Comparison of ENCODE assay signal across 1 cellular context in the genomic region with DNA sequence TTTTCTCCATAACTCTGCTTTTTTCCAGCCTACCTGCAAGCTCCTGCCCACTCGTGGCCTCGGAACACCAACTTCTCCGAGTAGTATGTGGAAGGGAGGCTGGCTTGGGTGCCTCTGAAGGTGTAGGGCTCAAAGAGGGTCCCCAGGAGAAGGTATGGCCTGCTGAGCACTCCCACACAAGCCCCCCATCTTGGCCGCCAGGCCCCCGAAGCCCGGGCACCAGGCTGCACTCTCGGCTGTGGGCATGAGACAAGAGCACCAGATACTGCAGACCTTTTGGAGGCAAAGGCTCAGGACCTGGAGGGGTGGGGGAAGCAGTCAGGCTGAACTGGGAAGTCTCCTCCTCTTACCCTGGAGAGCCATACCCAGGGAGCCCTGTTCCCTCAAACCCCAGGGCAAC.
TF ChIP-seq lines count a peak whose summit lies in the region.

No MANE protein-coding gene starts in this region.

TF ChIP-seq in K562, 482 proteins besides CTCF, POLR2A, EP300 and RAD21:
- no peak for TF ChIP-seq SETDB1 (IDR thresholded peaks at IDR 0.05; ENCODE audit: low read length)
- no peak for TF ChIP-seq ZNF354B (CRISPR knock-in tag; IDR thresholded peaks at IDR 0.05)
- TF ChIP-seq, protein P1, sequence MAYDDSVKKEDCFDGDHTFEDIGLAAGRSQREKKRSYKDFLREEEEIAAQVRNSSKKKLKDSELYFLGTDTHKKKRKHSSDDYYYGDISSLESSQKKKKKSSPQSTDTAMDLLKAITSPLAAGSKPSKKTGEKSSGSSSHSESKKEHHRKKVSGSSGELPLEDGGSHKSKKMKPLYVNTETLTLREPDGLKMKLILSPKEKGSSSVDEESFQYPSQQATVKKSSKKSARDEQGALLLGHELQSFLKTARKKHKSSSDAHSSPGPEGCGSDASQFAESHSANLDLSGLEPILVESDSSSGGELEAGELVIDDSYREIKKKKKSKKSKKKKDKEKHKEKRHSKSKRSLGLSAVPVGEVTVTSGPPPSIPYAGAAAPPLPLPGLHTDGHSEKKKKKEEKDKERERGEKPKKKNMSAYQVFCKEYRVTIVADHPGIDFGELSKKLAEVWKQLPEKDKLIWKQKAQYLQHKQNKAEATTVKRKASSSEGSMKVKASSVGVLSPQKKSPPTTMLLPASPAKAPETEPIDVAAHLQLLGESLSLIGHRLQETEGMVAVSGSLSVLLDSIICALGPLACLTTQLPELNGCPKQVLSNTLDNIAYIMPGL (CRISPR knock-in tag; IDR thresholded peaks at IDR 0.05) = no peak; the same call in 1 of the 2 replicates
- no peak for TF ChIP-seq KLF13 (tag; IDR thresholded peaks at IDR 0.05; ENCODE audit: borderline replicate concordance, low read depth)
- TF ChIP-seq POLR3A (IDR thresholded peaks at IDR 0.05; ENCODE audit: borderline replicate concordance, extremely low read depth, insufficient read depth, insufficient read length) = no peak
- TF ChIP-seq NCOA4 (IDR thresholded peaks at IDR 0.05; ENCODE audit: partially characterized antibody) = no peak
- TF ChIP-seq, protein P2, sequence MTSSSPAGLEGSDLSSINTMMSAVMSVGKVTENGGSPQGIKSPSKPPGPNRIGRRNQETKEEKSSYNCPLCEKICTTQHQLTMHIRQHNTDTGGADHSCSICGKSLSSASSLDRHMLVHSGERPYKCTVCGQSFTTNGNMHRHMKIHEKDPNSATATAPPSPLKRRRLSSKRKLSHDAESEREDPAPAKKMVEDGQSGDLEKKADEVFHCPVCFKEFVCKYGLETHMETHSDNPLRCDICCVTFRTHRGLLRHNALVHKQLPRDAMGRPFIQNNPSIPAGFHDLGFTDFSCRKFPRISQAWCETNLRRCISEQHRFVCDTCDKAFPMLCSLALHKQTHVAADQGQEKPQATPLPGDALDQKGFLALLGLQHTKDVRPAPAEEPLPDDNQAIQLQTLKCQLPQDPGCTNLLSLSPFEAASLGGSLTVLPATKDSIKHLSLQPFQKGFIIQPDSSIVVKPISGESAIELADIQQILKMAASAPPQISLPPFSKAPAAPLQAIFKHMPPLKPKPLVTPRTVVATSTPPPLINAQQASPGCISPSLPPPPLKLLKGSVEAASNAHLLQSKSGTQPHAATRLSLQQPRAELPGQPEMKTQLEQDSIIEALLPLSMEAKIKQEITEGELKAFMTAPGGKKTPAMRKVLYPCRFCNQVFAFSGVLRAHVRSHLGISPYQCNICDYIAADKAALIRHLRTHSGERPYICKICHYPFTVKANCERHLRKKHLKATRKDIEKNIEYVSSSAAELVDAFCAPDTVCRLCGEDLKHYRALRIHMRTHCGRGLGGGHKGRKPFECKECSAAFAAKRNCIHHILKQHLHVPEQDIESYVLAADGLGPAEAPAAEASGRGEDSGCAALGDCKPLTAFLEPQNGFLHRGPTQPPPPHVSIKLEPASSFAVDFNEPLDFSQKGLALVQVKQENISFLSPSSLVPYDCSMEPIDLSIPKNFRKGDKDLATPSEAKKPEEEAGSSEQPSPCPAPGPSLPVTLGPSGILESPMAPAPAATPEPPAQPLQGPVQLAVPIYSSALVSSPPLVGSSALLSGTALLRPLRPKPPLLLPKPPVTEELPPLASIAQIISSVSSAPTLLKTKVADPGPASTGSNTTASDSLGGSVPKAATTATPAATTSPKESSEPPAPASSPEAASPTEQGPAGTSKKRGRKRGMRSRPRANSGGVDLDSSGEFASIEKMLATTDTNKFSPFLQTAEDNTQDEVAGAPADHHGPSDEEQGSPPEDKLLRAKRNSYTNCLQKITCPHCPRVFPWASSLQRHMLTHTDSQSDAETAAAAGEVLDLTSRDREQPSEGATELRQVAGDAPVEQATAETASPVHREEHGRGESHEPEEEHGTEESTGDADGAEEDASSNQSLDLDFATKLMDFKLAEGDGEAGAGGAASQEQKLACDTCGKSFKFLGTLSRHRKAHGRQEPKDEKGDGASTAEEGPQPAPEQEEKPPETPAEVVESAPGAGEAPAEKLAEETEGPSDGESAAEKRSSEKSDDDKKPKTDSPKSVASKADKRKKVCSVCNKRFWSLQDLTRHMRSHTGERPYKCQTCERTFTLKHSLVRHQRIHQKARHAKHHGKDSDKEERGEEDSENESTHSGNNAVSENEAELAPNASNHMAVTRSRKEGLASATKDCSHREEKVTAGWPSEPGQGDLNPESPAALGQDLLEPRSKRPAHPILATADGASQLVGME (CRISPR knock-in tag; IDR thresholded peaks at IDR 0.05) = no peak
- TF ChIP-seq NRF1 (conservative IDR thresholded peaks at IDR 0.05 in 1 of 2, IDR thresholded peaks at IDR 0.05 in 1 of 2) = no peak
- TF ChIP-seq NR2C1 (IDR thresholded peaks at IDR 0.05) = no peak
- TF ChIP-seq NR2C1 (tag; IDR thresholded peaks at IDR 0.05) = no peak
- TF ChIP-seq CBX5 (IDR thresholded peaks at IDR 0.05; ENCODE audit: borderline replicate concordance, low read depth) = no peak
- TF ChIP-seq ATF7 (IDR thresholded peaks at IDR 0.05) = no peak
- no peak for TF ChIP-seq CREBBP (IDR thresholded peaks at IDR 0.05; ENCODE audit: low read depth, low read length)
- no peak for TF ChIP-seq SREBF1 (IDR thresholded peaks at IDR 0.05; ENCODE audit: borderline replicate concordance, low read depth, low read length)
- TF ChIP-seq, protein P3, sequence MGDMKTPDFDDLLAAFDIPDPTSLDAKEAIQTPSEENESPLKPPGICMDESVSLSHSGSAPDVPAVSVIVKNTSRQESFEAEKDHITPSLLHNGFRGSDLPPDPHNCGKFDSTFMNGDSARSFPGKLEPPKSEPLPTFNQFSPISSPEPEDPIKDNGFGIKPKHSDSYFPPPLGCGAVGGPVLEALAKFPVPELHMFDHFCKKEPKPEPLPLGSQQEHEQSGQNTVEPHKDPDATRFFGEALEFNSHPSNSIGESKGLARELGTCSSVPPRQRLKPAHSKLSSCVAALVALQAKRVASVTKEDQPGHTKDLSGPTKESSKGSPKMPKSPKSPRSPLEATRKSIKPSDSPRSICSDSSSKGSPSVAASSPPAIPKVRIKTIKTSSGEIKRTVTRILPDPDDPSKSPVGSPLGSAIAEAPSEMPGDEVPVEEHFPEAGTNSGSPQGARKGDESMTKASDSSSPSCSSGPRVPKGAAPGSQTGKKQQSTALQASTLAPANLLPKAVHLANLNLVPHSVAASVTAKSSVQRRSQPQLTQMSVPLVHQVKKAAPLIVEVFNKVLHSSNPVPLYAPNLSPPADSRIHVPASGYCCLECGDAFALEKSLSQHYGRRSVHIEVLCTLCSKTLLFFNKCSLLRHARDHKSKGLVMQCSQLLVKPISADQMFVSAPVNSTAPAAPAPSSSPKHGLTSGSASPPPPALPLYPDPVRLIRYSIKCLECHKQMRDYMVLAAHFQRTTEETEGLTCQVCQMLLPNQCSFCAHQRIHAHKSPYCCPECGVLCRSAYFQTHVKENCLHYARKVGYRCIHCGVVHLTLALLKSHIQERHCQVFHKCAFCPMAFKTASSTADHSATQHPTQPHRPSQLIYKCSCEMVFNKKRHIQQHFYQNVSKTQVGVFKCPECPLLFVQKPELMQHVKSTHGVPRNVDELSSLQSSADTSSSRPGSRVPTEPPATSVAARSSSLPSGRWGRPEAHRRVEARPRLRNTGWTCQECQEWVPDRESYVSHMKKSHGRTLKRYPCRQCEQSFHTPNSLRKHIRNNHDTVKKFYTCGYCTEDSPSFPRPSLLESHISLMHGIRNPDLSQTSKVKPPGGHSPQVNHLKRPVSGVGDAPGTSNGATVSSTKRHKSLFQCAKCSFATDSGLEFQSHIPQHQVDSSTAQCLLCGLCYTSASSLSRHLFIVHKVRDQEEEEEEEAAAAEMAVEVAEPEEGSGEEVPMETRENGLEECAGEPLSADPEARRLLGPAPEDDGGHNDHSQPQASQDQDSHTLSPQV (IDR thresholded peaks at IDR 0.05) = no peak
- no peak for TF ChIP-seq KLF1 (tag; IDR thresholded peaks at IDR 0.05)
- no peak for TF ChIP-seq PPARD (CRISPR knock-in tag; IDR thresholded peaks at IDR 0.05)
- TF ChIP-seq L3MBTL2 (IDR thresholded peaks at IDR 0.05) = no peak
- TF ChIP-seq ZNF79 (CRISPR knock-in tag; IDR thresholded peaks at IDR 0.05; ENCODE audit: low read depth) = no peak
